In the genomic region with DNA sequence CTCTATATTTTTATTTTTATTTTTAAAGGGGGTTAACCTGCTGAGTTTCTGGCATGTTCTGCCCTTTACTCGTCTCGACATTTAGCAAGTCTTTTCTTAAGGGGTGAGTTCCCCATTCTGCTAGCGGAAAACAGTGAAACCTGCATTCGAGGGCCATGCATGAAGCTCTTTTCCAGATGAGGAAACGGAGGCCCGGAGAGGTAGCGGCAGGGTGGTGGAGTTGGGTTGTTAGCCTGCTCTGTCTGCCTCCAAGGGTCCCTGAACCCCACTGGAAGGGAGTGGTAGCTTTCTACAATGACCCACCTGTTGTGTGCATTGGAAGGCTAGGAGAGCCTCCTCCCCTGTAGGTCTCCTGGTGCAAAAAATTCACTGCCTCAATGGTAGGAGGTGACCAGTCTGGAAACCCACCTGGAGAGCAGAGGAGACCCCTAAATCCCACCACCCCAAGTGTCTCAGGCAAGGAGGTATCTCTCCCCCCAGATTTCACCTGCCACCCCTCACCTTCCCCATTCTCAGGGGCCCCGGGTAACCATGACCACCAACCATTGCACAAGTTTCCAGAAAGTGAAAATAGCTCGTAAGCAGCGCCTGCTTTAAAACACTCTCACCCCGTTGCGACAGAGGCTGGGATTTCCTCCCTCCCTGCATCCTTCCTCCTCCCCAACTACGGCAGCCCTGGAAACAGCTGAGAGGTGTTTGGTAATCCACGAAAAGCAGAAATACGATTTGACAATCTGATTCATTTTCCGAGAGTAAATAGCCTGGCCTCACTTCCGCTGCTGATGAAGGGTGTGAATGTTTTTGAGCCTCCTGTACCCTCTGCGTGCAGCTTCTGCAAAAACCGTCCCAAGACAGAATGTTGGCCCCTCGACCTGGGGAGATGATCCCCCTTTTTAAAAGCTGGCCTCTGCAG, we compare ENCODE assay signal across 8 cellular contexts. TPM values are rescaled to one million over a fixed set of nuclear protein-coding genes. Genes with fewer than 3 reads are reported as not detected.
DNase-seq lines count a peak whose midpoint lies in the region; ATAC-seq, FAIRE-seq and TF ChIP-seq lines count a peak whose summit lies in the region.

No MANE protein-coding gene starts in this region.

- H3K9me3 ChIP-seq in esophagus (ENCODE audit: control insufficient read depth in 2 of 2, insufficient read depth in 1 of 2, low read depth in 1 of 2, low read length in 1 of 2): peaks cover 0 to 4% of the 10 kb centered on the region in 2 donors
- no peaks in the 10 kb centered on the region for H3K9me3 ChIP-seq in neuronal stem cell (replicated peaks in 1 of 2; ENCODE audit: control insufficient read depth in 2 of 2, insufficient read depth in 1 of 2, low read depth in 1 of 2, low read length in 2 of 2)

- CTCF ChIA-PET in activated CD4-positive, alpha-beta T cell treated with anti-CD3 and anti-CD28 coated beads, Interleukin-2, amount 10 ng/mL, durations not matched to agents 7 days and 5 days (lab: Charles Lee): interaction anchor here (0.9 to 2.2 kb wide), 11 partner anchors 12 to 81 kb away, joined by 3 to 15 read pairs (median 5); no protein-coding TSS in a partner anchor
- CTCF ChIA-PET in HEK293T (lab: Yijun Ruan, JAX): interaction anchor here (0.6 to 1.0 kb wide), 3 partner anchors 12 to 575 kb away, joined by 3 to 6 read pairs (median 3); no protein-coding TSS in a partner anchor

- peak overlapping the region; percentile 99 for H3K27ac Mint-ChIP-seq in activated CD4-positive, alpha-beta T cell treated with anti-CD3 and anti-CD28 coated beads, Interleukin-2, amount 10 ng/mL, durations not matched to agents 7 days and 5 days

- H2BK120ac ChIP-seq in neuronal stem cell (ENCODE audit: low read depth, low read length): no peak overlapping the region

- no peak overlapping the region for H3K4ac ChIP-seq in neuronal stem cell (ENCODE audit: low read length)

- peak; percentile 60 for DNase-seq in NK-92 treated with Interleukin-12 subunit alpha and Interleukin-12 subunit beta, amount 100 ng/mL, for 24 hours (lab: John Stamatoyannopoulos, UW)
- DNase-seq in NK-92 (lab: John Stamatoyannopoulos, UW; ENCODE audit: unreplicated experiment): no peak
- peak; percentile 69 for DNase-seq in activated CD4-positive, alpha-beta T cell treated with anti-CD3 and anti-CD28 coated beads, Interleukin-2, amount 10 ng/mL, durations not matched to agents 7 days and 5 days
- no peak for DNase-seq in neuronal stem cell (ENCODE audit: low spot score)
- no peak for DNase-seq in HEK293T (ENCODE audit: extremely low spot score)
- DNase-seq in D721Med (ENCODE audit: insufficient read length, low spot score): no peak

- H3K27me3 Mint-ChIP-seq in activated CD4-positive, alpha-beta T cell treated with anti-CD3 and anti-CD28 coated beads, Interleukin-2, amount 10 ng/mL, durations not matched to agents 7 days and 5 days: peaks cover 8% of the 10 kb centered on the region

- no peak overlapping the region for H3K9ac ChIP-seq in neuronal stem cell (ENCODE audit: low read depth, low read length, poor library complexity)

- ATAC-seq in HG03432 (IDR thresholded peaks at IDR 0.05; ENCODE audit: unreplicated experiment): no peak

- peaks cover 55% of the 10 kb centered on the region for H3K4me1 Mint-ChIP-seq in activated CD4-positive, alpha-beta T cell treated with anti-CD3 and anti-CD28 coated beads, Interleukin-2, amount 10 ng/mL, durations not matched to agents 7 days and 5 days

- no peak overlapping the region for H4K91ac ChIP-seq in neuronal stem cell (ENCODE audit: low read depth, low read length, poor library complexity)

- TF ChIP-seq CTCF in D721Med (IDR thresholded peaks at IDR 0.05; ENCODE audit: insufficient read depth, missing control alignments): no peak

- H3K27me3 ChIP-seq in esophagus (ENCODE audit: control insufficient read depth in 1 of 2, insufficient read depth in 2 of 2, low read length in 2 of 2) (no peaks in the 10 kb centered on the region), neuronal stem cell (ENCODE audit: control insufficient read depth in 3 of 3, insufficient read depth in 3 of 3, low read depth in 1 of 3, low read length in 3 of 3) (peaks cover 20 to 65% (median 35%) of the 10 kb centered on the region in 3 experiments)

- H2AFZ ChIP-seq in neuronal stem cell (ENCODE audit: low read length): peak overlapping the region; percentile 28

- POLR2A ChIA-PET in activated CD4-positive, alpha-beta T cell treated with anti-CD3 and anti-CD28 coated beads, Interleukin-2, amount 10 ng/mL, durations not matched to agents 7 days and 5 days (lab: Charles Lee): interaction anchor here (0.6 to 5.4 kb wide), 9 partner anchors 11 to 327 kb away, joined by 3 to 50 read pairs (median 6); partner anchors contain the start of gene CALR3
- POLR2A ChIA-PET in HEK293T (lab: Yijun Ruan, JAX): interaction anchor here (0.6 kb wide), 1 partner anchor 14 kb away, joined by 3 read pairs; no protein-coding TSS in a partner anchor

- no peak overlapping the region for H3K18ac ChIP-seq in neuronal stem cell (ENCODE audit: low read length)

- no peak overlapping the region for H4K8ac ChIP-seq in neuronal stem cell (ENCODE audit: low read depth, low read length)

- H3K9me3 Mint-ChIP-seq in activated CD4-positive, alpha-beta T cell treated with anti-CD3 and anti-CD28 coated beads, Interleukin-2, amount 10 ng/mL, durations not matched to agents 7 days and 5 days: no peaks in the 10 kb centered on the region

- H2AK5ac ChIP-seq in neuronal stem cell (ENCODE audit: low read depth, low read length): no peak overlapping the region

- H3K36me3 ChIP-seq in esophagus (ENCODE audit: control insufficient read depth in 2 of 2, insufficient read depth in 2 of 2, low read length in 1 of 2) (peaks cover 0 to 10% of the 10 kb centered on the region in 2 donors), neuronal stem cell (replicated peaks in 1 of 2; ENCODE audit: control insufficient read depth in 2 of 2, insufficient read depth in 2 of 2, low read length in 2 of 2) (peaks cover 0 to 2% of the 10 kb centered on the region in 2 donors)

- no peak overlapping the region for H2BK5ac ChIP-seq in neuronal stem cell (ENCODE audit: low read length)

- no peak overlapping the region for H3K23ac ChIP-seq in neuronal stem cell (ENCODE audit: low read depth, low read length, poor library complexity)

- FAIRE-seq in D721Med (lab: Jason Lieb, UNC): no peak

- H3K4me3 ChIP-seq in esophagus (ENCODE audit: low read depth in 1 of 2, low read length in 2 of 2): no peak overlapping the region
- H3K4me3 ChIP-seq in neuronal stem cell (ENCODE audit: low read length in 2 of 2): no peak overlapping the region

- peaks cover 47% of the 10 kb centered on the region for H3K36me3 Mint-ChIP-seq in activated CD4-positive, alpha-beta T cell treated with anti-CD3 and anti-CD28 coated beads, Interleukin-2, amount 10 ng/mL, durations not matched to agents 7 days and 5 days (ENCODE audit: low read depth)

- peak overlapping the region; percentile 100 for H3K4me3 Mint-ChIP-seq in activated CD4-positive, alpha-beta T cell treated with anti-CD3 and anti-CD28 coated beads, Interleukin-2, amount 10 ng/mL, durations not matched to agents 7 days and 5 days

- H3K27ac ChIP-seq in esophagus (ENCODE audit: low read depth in 2 of 2, low read length in 1 of 2) (peak overlapping the region; percentile 71 to 90), neuronal stem cell (replicated peaks; ENCODE audit: low read length) (no peak overlapping the region)

- H3K79me1 ChIP-seq in neuronal stem cell (ENCODE audit: low read depth, low read length): no peaks in the 10 kb centered on the region

- no peak overlapping the region for H3K4me2 ChIP-seq in neuronal stem cell (ENCODE audit: insufficient read depth, low read length, poor library complexity, severe bottlenecking)

- peaks cover 0 to 2% of the 10 kb centered on the region in 2 donors for H3K4me1 ChIP-seq in esophagus (ENCODE audit: control insufficient read depth in 2 of 2, insufficient read depth in 2 of 2, low read length in 1 of 2)
- peaks cover 0 to 7% of the 10 kb centered on the region in 2 donors for H3K4me1 ChIP-seq in neuronal stem cell (ENCODE audit: control insufficient read depth in 2 of 2, insufficient read depth in 1 of 2, low read depth in 1 of 2, low read length in 2 of 2)

- no peak overlapping the region for H2BK12ac ChIP-seq in neuronal stem cell (ENCODE audit: low read length)

- no peak overlapping the region for H3K14ac ChIP-seq in neuronal stem cell (ENCODE audit: low read length)

- no peak overlapping the region for H2BK15ac ChIP-seq in neuronal stem cell (ENCODE audit: low read length)

- WGBS in esophagus, 2 donors: 36 to 43% methylated on average over 20 of the region's 20 CpGs
- no CpG with 5 or more reads among the region's 20 CpGs for WGBS in neuronal stem cell (ENCODE audit: extremely low coverage in 2 of 2, insufficient read length in 2 of 2, insufficient replicate concordance in 1 of 2), 2 donors

TF ChIP-seq in HEK293T, 16 proteins besides CTCF, POLR2A, EP300 and RAD21:
- TF ChIP-seq BHLHE40 (IDR thresholded peaks at IDR 0.05; ENCODE audit: borderline replicate concordance) (no peak), L3MBTL2 (conservative IDR thresholded peaks at IDR 0.05) (no peak), FOXA1 (IDR thresholded peaks at IDR 0.05) (no peak)
TF ChIP-seq in HEK293T: peak in this region for 0.

RNA-seq across cellular contexts. Expression of gene KLF2, which starts 3.5 kb away (rescaled TPM):
- 100 to 1,000 TPM; 253 to 255 TPM for total RNA-seq in activated CD4-positive, alpha-beta T cell treated with anti-CD3 and anti-CD28 coated beads, Interleukin-2, amount 10 ng/mL, durations not matched to agents 7 days and 5 days
- 10 to 100 TPM in 1 of 2 donors, 1 to 10 TPM in 1; 2.4 to 12.1 TPM for polyA plus RNA-seq in esophagus
- 0.13 TPM for polyA plus RNA-seq in neuronal stem cell (2013, experiment 1 of 2)
- 0.12 TPM for polyA plus RNA-seq in neuronal stem cell (2013, experiment 2 of 2)

Comparison
In these comparisons a context has a peak if more than half of its experiments do, and no peak if none do; other contexts are left out.
1. DNase-seq: peak in NK-92 treated with Interleukin-12 subunit alpha and Interleukin-12 subunit beta, amount 100 ng/mL, for 24 hours (single experiment) and activated CD4-positive, alpha-beta T cell treated with anti-CD3 and anti-CD28 coated beads, Interleukin-2, amount 10 ng/mL, durations not matched to agents 7 days and 5 days (single experiment); none in NK-92 (single experiment), neuronal stem cell (single experiment), HEK293T (single experiment) and D721Med (single experiment).